8 cellular contexts compared by ENCODE assay signal in genomic region chr5:109927639-109928038, GRCh38.
"Had no signal": no experiment of that assay in that cellular context is flagged by ENCODE, and none has a peak within 500 bp of the region (broad histone marks: within the 10 kb centered on the region; RNA-seq: fewer than 3 reads in every experiment).

No MANE protein-coding gene starts in this region.

- H3K9me3 Mint-ChIP-seq: IgD-negative memory B cell had no signal

- H3K4me3 Mint-ChIP-seq: IgD-negative memory B cell had no signal

- H3K27ac Mint-ChIP-seq: IgD-negative memory B cell had no signal

- H3K36me3 Mint-ChIP-seq: IgD-negative memory B cell had no signal

- H3K9ac ChIP-seq: KMS-11 had no signal

- H3K4me2 ChIP-seq: KMS-11 had no signal

- FAIRE-seq: HTR-8/SVneo, K562 had no signal

- H3K4me3 ChIP-seq: K562 had no signal

- H3K27ac ChIP-seq: HL-60, KMS-11 had no signal

- DNase-seq: IMR-90, KBM-7, KG1 had no signal

- ATAC-seq: K562 had no signal
